Comparison of ENCODE assay signal across 9 cellular contexts in genomic region chr7:151113344-151114150, GRCh38. TPM values are rescaled to one million over a fixed set of nuclear protein-coding genes. Genes with fewer than 3 reads are reported as not detected.
DNase-seq lines count a peak whose midpoint lies in the region; ATAC-seq and TF ChIP-seq lines count a peak whose summit lies in the region.
"Had no signal": no experiment of that assay in that cellular context is flagged by ENCODE, and none has a peak within 500 bp of the region (broad histone marks: within the 10 kb centered on the region; RNA-seq: fewer than 3 reads in every experiment).

No MANE protein-coding gene starts in this region.

- no peak overlapping the region; the same call in 1 of the 2 replicates for H3K27ac ChIP-seq in HUES6 (ENCODE audit: low read depth, low read length)
- peak overlapping the region; percentile 91 for H3K27ac ChIP-seq in mesenchymal stem cell (ENCODE audit: low read length, poor library complexity, severe bottlenecking)
- H3K27ac ChIP-seq: HL-60 had no signal

- peaks cover 12% of the 10 kb centered on the region; the same call in 1 of the 2 replicates for H3K27me3 ChIP-seq in HUES6 (ENCODE audit: control insufficient read depth, insufficient read depth, low read length)
- H3K27me3 ChIP-seq in mesenchymal stem cell (ENCODE audit: control insufficient read depth in 1 of 2, insufficient read depth in 1 of 2, low read length in 2 of 2): no peaks in the 10 kb centered on the region

- H2AFZ ChIP-seq in mesenchymal stem cell (ENCODE audit: low read depth, low read length): no peak overlapping the region

- DNase-seq in AG20443 (ENCODE audit: low spot score): peak; percentile 57
- peak; percentile 76 for DNase-seq in MCF 10A (ENCODE audit: unreplicated experiment)
- peak; percentile 94 for DNase-seq in mesenchymal stem cell
- DNase-seq in cardiac septum (ENCODE audit: low spot score): no peak
- no peak for DNase-seq in UCSD-AML1 (lab: John Stamatoyannopoulos, UW; ENCODE audit: unreplicated experiment)

- peak overlapping the region; percentile 63 for H3K4me3 Mint-ChIP-seq in MCF 10A (ENCODE audit: unreplicated experiment)

- no peak overlapping the region for H3K18ac ChIP-seq in mesenchymal stem cell (ENCODE audit: low read depth in 1 of 2, low read length in 2 of 2)

- peak overlapping the region; percentile 59 for H3K27ac Mint-ChIP-seq in MCF 10A (ENCODE audit: low read depth, unreplicated experiment)

- H3K4me1 ChIP-seq in HUES6 (ENCODE audit: control insufficient read depth, insufficient read depth, low read length): peaks cover 39% of the 10 kb centered on the region
- peaks cover 46% of the 10 kb centered on the region for H3K4me1 ChIP-seq in mesenchymal stem cell (ENCODE audit: control insufficient read depth, insufficient read depth, low read depth, low read length)

- peak overlapping the region; percentile 37 for H2AK5ac ChIP-seq in mesenchymal stem cell (ENCODE audit: low read length, severe bottlenecking)

- H3K9me3 ChIP-seq in HUES6 (ENCODE audit: control insufficient read depth, insufficient read depth, low read depth, low read length): no peaks in the 10 kb centered on the region
- no peaks in the 10 kb centered on the region for H3K9me3 ChIP-seq in mesenchymal stem cell (ENCODE audit: control insufficient read depth, low read length)

- no peak overlapping the region for H2BK12ac ChIP-seq in mesenchymal stem cell (ENCODE audit: low read length in 2 of 2)

- under 1% methylated on average over 13 of the region's 13 CpGs for WGBS in mesenchymal stem cell

- CTCF ChIA-PET in MCF 10A (lab: Yijun Ruan, JAX): interaction anchor here (0.6 to 15.6 kb wide), 11 partner anchors 8 to 825 kb away, joined by 3 to 315 read pairs (median 5); partner anchors contain the start of genes AGAP3, CDK5, SLC4A2 and TMUB1

- H4K91ac ChIP-seq in mesenchymal stem cell (ENCODE audit: low read length): peak overlapping the region; percentile 10

- H3K4ac ChIP-seq in mesenchymal stem cell (ENCODE audit: low read depth in 1 of 2, low read length in 2 of 2): peak overlapping the region; percentile 34 to 39

- TF ChIP-seq CTCF in MCF 10A (IDR thresholded peaks at IDR 0.05; ENCODE audit: unreplicated experiment): no peak

- POLR2A ChIA-PET in MCF 10A (lab: Yijun Ruan, JAX): interaction anchor here (0.8 to 8.4 kb wide), 10 partner anchors 9 to 114 kb away, joined by 3 to 128 read pairs (median 4); partner anchors contain the start of genes ABCF2, AGAP3, FASTK and SLC4A2

- no peak overlapping the region for H3K23ac ChIP-seq in mesenchymal stem cell (ENCODE audit: low read length in 2 of 2)

- peaks cover 23% of the 10 kb centered on the region for H3K36me3 Mint-ChIP-seq in MCF 10A (ENCODE audit: insufficient read depth, unreplicated experiment)

- H3K9me3 Mint-ChIP-seq in MCF 10A (ENCODE audit: unreplicated experiment): no peaks in the 10 kb centered on the region

- BruUV-seq in MCF 10A (replicated peaks; lab: Mats Ljungman, UMichigan): no TSS peak

- peaks cover 35% of the 10 kb centered on the region for H3K4me1 Mint-ChIP-seq in MCF 10A (ENCODE audit: insufficient read depth, unreplicated experiment)

- no peak for TF ChIP-seq POLR2A in GM18505 (IDR thresholded peaks at IDR 0.05; ENCODE audit: borderline replicate concordance, extremely low read depth, insufficient read depth, insufficient read length)

- peak overlapping the region; percentile 68 for H3K9ac ChIP-seq in HUES6 (ENCODE audit: low read length)
- no peak overlapping the region for H3K9ac ChIP-seq in mesenchymal stem cell (ENCODE audit: low read length)

- peaks cover 54% of the 10 kb centered on the region for H3K79me1 ChIP-seq in mesenchymal stem cell (replicated peaks; ENCODE audit: low read length, poor library complexity, severe bottlenecking)

- H3K14ac ChIP-seq in mesenchymal stem cell (ENCODE audit: low read length in 2 of 2): no peak overlapping the region

- H2BK120ac ChIP-seq in mesenchymal stem cell (ENCODE audit: low read depth, low read length): peak overlapping the region; percentile 1

- H3K4me3 ChIP-seq in HUES6 (ENCODE audit: low read depth, low read length): peak overlapping the region; percentile 40
- no peak overlapping the region for H3K4me3 ChIP-seq in mesenchymal stem cell (ENCODE audit: insufficient read depth in 1 of 2, low read depth in 1 of 2, low read length in 2 of 2)

- H3K4me2 ChIP-seq in mesenchymal stem cell (ENCODE audit: low read length, poor library complexity, severe bottlenecking): peak overlapping the region; percentile 86

- H2BK15ac ChIP-seq in mesenchymal stem cell (ENCODE audit: low read depth, poor library complexity, severe bottlenecking): no peak overlapping the region

- intact Hi-C loops in MCF 10A (cut with micrococcal nuclease) (loop anchor here (5.0 kb wide), 2 partner anchors 146 to 336 kb away; no protein-coding TSS in a partner anchor), cardiac septum (cut with DNase I) (loop anchor here (5.0 kb wide), 2 partner anchors 86 to 211 kb away; partner anchors contain the start of gene ABCB8)

- no peak overlapping the region for H2BK5ac ChIP-seq in mesenchymal stem cell (ENCODE audit: low read depth, low read length, poor library complexity, severe bottlenecking)

- H3K36me3 ChIP-seq in HUES6 (ENCODE audit: control insufficient read depth, insufficient read depth, low read length) (peaks cover 15% of the 10 kb centered on the region), mesenchymal stem cell (ENCODE audit: control insufficient read depth in 1 of 2, insufficient read depth in 2 of 2, low read depth in 1 of 2, low read length in 2 of 2) (peaks cover 9 to 39% of the 10 kb centered on the region in 2 experiments)

- ATAC-seq in GM18505 (IDR thresholded peaks at IDR 0.05; ENCODE audit: unreplicated experiment): no peak
- ATAC-seq in HG02840 (IDR thresholded peaks at IDR 0.05; ENCODE audit: low FRiP score, unreplicated experiment): no peak

- no peaks in the 10 kb centered on the region for H3K27me3 Mint-ChIP-seq in MCF 10A (ENCODE audit: insufficient read depth, unreplicated experiment)

- H4K8ac ChIP-seq in mesenchymal stem cell (ENCODE audit: low read length): no peak overlapping the region

RNA-seq across cellular contexts. Expression of gene AGAP3, which starts 27.3 kb away (rescaled TPM):
- total RNA-seq in MCF 10A (2022) (95.6 and 138 TPM in 2 replicates), cardiac septum (67.5 TPM)
- polyA plus RNA-seq in mesenchymal stem cell (2013, experiment 1 of 2): 55.8 TPM
- 53.0 TPM for polyA plus RNA-seq in mesenchymal stem cell (2013, experiment 2 of 2)

RNA-seq across cellular contexts. Expression of gene TMUB1, which starts 30.3 kb away (rescaled TPM):
- total RNA-seq in MCF 10A (2022) (25.7 and 30.1 TPM in 2 replicates), cardiac septum (29.0 TPM)
- 56.8 TPM for polyA plus RNA-seq in mesenchymal stem cell (2013, experiment 1 of 2)
- polyA plus RNA-seq in mesenchymal stem cell (2013, experiment 2 of 2): 53.5 TPM

RNA-seq across cellular contexts. Expression of gene FASTK, which starts 32.9 kb away (rescaled TPM):
- 79.3 and 83.6 TPM in 2 replicates for total RNA-seq in MCF 10A (2022)
- polyA plus RNA-seq in mesenchymal stem cell (2013, experiment 1 of 2): 72.5 TPM
- 69.4 TPM for polyA plus RNA-seq in mesenchymal stem cell (2013, experiment 2 of 2)
- total RNA-seq in cardiac septum: 93.3 TPM

RNA-seq across cellular contexts. Expression of gene GBX1, which starts 53.9 kb away (rescaled TPM):
- total RNA-seq in MCF 10A (2022): not detected in 2 replicates
- not detected for polyA plus RNA-seq in mesenchymal stem cell (2013, experiment 1 of 2)
- not detected for polyA plus RNA-seq in mesenchymal stem cell (2013, experiment 2 of 2)
- 0.57 TPM for total RNA-seq in cardiac septum

RNA-seq across cellular contexts. Expression of gene SLC4A2, which starts 54.2 kb away (rescaled TPM):
- 112 and 114 TPM in 2 replicates for total RNA-seq in MCF 10A (2022)
- 140 TPM for polyA plus RNA-seq in mesenchymal stem cell (2013, experiment 1 of 2)
- polyA plus RNA-seq in mesenchymal stem cell (2013, experiment 2 of 2): 133 TPM
- 83.4 TPM for total RNA-seq in cardiac septum

Comparison
In these comparisons a context has a peak if more than half of its experiments do, and no peak if none do; other contexts are left out.
1. DNase-seq: peak in AG20443 (single experiment), MCF 10A (single experiment) and mesenchymal stem cell (single experiment); none in cardiac septum (single experiment) and UCSD-AML1 (single experiment).